In the genomic region with DNA sequence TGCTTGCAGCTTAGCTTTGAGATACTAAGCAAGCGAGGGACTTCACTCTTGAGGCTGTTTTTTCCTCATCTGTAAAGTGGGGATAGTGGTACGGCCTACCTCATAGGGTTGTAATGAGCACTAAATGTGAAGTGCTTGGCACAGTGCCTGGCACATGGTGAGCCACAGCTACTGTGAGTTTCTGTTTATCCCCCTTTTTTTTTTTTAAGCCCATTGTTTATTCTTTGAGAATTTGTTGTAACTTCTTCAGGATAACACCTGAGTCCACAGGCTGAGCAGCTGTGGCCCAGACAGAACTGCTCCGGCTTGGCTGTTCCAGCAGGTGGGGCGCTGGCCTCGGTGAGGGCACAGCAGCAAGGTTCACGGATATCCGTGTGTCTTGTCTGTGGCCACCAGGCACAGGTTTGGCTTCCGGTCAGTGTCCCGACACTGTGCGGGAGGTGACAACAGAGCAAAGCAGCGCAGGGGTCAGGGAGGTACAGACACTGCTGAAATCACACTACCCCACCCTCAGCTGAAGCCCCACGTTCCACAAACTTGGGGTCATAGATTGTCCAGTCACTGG, we compare ENCODE assay signal across 1 cellular context.
TF ChIP-seq lines count a peak whose summit lies in the region.

No MANE protein-coding gene starts in this region.

TF ChIP-seq in HepG2, 621 proteins besides CTCF, POLR2A, EP300 and RAD21:
- TF ChIP-seq AGO2 (optimal IDR thresholded peaks at IDR 0.05; ENCODE audit: low read depth, low read length) (peak; percentile 72), RBFOX2 (IDR thresholded peaks at IDR 0.05; ENCODE audit: low read depth, low read length) (peak; percentile 14; the same call in 1 of the 2 replicates), RBM22 (optimal IDR thresholded peaks at IDR 0.05; ENCODE audit: low read length) (peak; percentile 76)
- TF ChIP-seq, protein P1, sequence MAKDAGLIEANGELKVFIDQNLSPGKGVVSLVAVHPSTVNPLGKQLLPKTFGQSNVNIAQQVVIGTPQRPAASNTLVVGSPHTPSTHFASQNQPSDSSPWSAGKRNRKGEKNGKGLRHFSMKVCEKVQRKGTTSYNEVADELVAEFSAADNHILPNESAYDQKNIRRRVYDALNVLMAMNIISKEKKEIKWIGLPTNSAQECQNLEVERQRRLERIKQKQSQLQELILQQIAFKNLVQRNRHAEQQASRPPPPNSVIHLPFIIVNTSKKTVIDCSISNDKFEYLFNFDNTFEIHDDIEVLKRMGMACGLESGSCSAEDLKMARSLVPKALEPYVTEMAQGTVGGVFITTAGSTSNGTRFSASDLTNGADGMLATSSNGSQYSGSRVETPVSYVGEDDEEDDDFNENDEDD (CRISPR knock-in tag; IDR thresholded peaks at IDR 0.05; ENCODE audit: borderline replicate concordance): no peak
